In the genomic region with DNA sequence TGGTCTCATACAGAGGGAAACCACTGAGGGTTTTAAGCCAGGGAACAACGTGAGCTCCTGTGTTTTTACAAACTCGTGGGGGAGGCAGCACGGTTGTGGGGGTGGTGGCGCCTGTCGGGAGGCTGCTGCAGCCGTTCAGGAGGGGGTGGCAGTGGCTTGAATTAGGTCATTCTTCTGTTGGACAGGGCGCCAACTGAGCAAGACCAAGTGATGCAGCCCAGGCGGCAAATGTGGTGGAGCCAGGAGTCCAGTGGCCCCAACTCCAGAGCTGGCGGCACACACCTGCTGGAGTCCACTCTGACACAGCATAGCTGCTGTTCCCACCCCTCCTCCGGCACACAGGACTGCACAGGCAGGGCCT, we compare ENCODE assay signal across 17 cellular contexts.
"Had no signal": no experiment of that assay in that cellular context is flagged by ENCODE, and none has a peak within 500 bp of the region (broad histone marks: within the 10 kb centered on the region; RNA-seq: fewer than 3 reads in every experiment).

No MANE protein-coding gene starts in this region.

- H3K4me1 Mint-ChIP-seq: activated naive CD4-positive, alpha-beta T cell treated with anti-CD3 and anti-CD28 coated beads, Interleukin-2, amount 10 ng/mL, durations not matched to agents 7 days and 5 days had no signal

- H3K4me3 ChIP-seq: gastrocnemius medialis, neural progenitor cell, right atrium auricular region, transverse colon had no signal

- H3K36me3 ChIP-seq: neural progenitor cell, transverse colon had no signal

- H3K9ac ChIP-seq: neural progenitor cell, parathyroid adenoma, SK-N-SH had no signal

- DNase-seq: activated CD4-positive, alpha-beta T cell treated with anti-CD3 and anti-CD28 coated beads, Interleukin-2, amount 50 U/mL, for 1 hour; activated CD4-positive, CD25-positive, alpha-beta regulatory T cell; activated naive CD4-positive, alpha-beta T cell treated with anti-CD3 and anti-CD28 coated beads, Interleukin-2, amount 10 ng/mL, durations not matched to agents 7 days and 5 days; cortex of kidney; effector memory CD4-positive, alpha-beta T cell; gastrocnemius medialis; left colon; mesendoderm; SK-N-SH; transverse colon had no signal

- H3K27ac ChIP-seq: epithelial cell of prostate, gastrocnemius medialis, neural progenitor cell, parathyroid adenoma, right atrium auricular region, transverse colon had no signal

- H3K4me3 Mint-ChIP-seq: activated naive CD4-positive, alpha-beta T cell treated with anti-CD3 and anti-CD28 coated beads, Interleukin-2, amount 10 ng/mL, durations not matched to agents 7 days and 5 days; neural progenitor cell had no signal

- H3K4me1 ChIP-seq: neural progenitor cell, parathyroid adenoma had no signal

- H3K9me3 ChIP-seq: gastrocnemius medialis, right atrium auricular region, SK-N-SH, transverse colon had no signal

- H3K27me3 Mint-ChIP-seq: activated naive CD4-positive, alpha-beta T cell treated with anti-CD3 and anti-CD28 coated beads, Interleukin-2, amount 10 ng/mL, durations not matched to agents 7 days and 5 days had no signal

- ATAC-seq: gastrocnemius medialis had no signal

- FAIRE-seq: small intestine, TTC549 had no signal

- H3K27ac Mint-ChIP-seq: activated naive CD4-positive, alpha-beta T cell treated with anti-CD3 and anti-CD28 coated beads, Interleukin-2, amount 10 ng/mL, durations not matched to agents 7 days and 5 days; activated T-helper 2 cell treated with anti-CD3 and anti-CD28 coated beads, Interferon-gamma antibody, Interleukin-2, Interleukin-4, amounts not matched to agents 10 μg/mL and 5 μg/mL and 100 μg/mL, durations not matched to agents 14 hours and 24 hours and 36 hours; neural progenitor cell had no signal

- H3K27me3 ChIP-seq: gastrocnemius medialis, neural progenitor cell, right atrium auricular region, transverse colon had no signal
